Comparison of ENCODE assay signal across 25 cellular contexts in genomic region chr15:57563416-57563815, GRCh38. TPM values are rescaled to one million over a fixed set of nuclear protein-coding genes. Genes with fewer than 3 reads are reported as not detected.
DNase-seq lines count a peak whose midpoint lies in the region; ATAC-seq, FAIRE-seq and TF ChIP-seq lines count a peak whose summit lies in the region.
"Had no signal": no experiment of that assay in that cellular context is flagged by ENCODE, and none has a peak within 500 bp of the region (broad histone marks: within the 10 kb centered on the region; RNA-seq: fewer than 3 reads in every experiment).

No MANE protein-coding gene starts in this region.

- H3K4me3 Mint-ChIP-seq in endodermal cell: no peak overlapping the region
- H3K4me3 Mint-ChIP-seq: activated T-cell treated with anti-CD3 and anti-CD28 coated beads, Interleukin-2, amount 50 U/mL, for 24 hours; H9 had no signal

- H3K27ac Mint-ChIP-seq in endodermal cell: no peak overlapping the region
- H3K27ac Mint-ChIP-seq: H9 had no signal

- H3K27me3 ChIP-seq in endodermal cell (ENCODE audit: control insufficient read depth, insufficient read depth, low read length, poor library complexity, severe bottlenecking) (no peaks in the 10 kb centered on the region), pancreas (no peaks in the 10 kb centered on the region)
- H3K27me3 ChIP-seq: BE2C, tibial artery had no signal

- intact Hi-C loops in pancreas (cut with DNase I): no loop called here

- FAIRE-seq in pancreas (lab: Jason Lieb, UNC): no peak
- FAIRE-seq: colon, GM12892, HepG2 had no signal

- ATAC-seq in HG02938 (IDR thresholded peaks at IDR 0.05; ENCODE audit: unreplicated experiment): no peak
- no peak for ATAC-seq in pancreas
- ATAC-seq: HepG2, Panc1, sciatic nerve had no signal

- H3K27me3 Mint-ChIP-seq in endodermal cell (ENCODE audit: insufficient read depth): no peaks in the 10 kb centered on the region

- H3K4me1 ChIP-seq in endodermal cell (ENCODE audit: control insufficient read depth, insufficient read depth, low read length) (no peaks in the 10 kb centered on the region), pancreas (peaks cover 3 to 6% (median 4%) of the 10 kb centered on the region in 3 donors)
- H3K4me1 ChIP-seq: tibial artery had no signal

- WGBS in endodermal cell (ENCODE audit: insufficient coverage in 1 of 2, insufficient read length in 1 of 2), 2 experiments: 90 to 91% methylated on average over 3 to 6 of the region's 6 CpGs
- WGBS in pancreas, 2 donors: 62 to 73% methylated on average over 6 of the region's 6 CpGs

- H3K4me3 ChIP-seq in endodermal cell (ENCODE audit: low read length) (no peak overlapping the region), pancreas (no peak overlapping the region)
- H3K4me3 ChIP-seq: tibial artery had no signal

- peak; percentile 20 for DNase-seq in stimulated activated CD4-positive, alpha-beta T cell treated with anti-CD3 and anti-CD28 coated beads, Interleukin-15, amount 100 ng/mL, for 24 hours
- no peak for DNase-seq in stimulated activated CD4-positive, alpha-beta T cell treated with anti-CD3 and anti-CD28 coated beads, Interleukin-1b, Interleukin-23, amount 100 ng/mL, for 48 hours
- DNase-seq in UCSD-AML1 (lab: John Stamatoyannopoulos, UW; ENCODE audit: unreplicated experiment) (peak; percentile 42), endodermal cell (peak; percentile 10), pancreas (no peak), globus pallidus (ENCODE audit: low spot score) (no peak)
- DNase-seq: activated naive CD4-positive, alpha-beta T cell treated with anti-CD3 and anti-CD28 coated beads, Interleukin-2, amount 50 U/mL, for 16 hours; activated T-cell treated with anti-CD3 and anti-CD28 coated beads, Interleukin-2, amount 50 U/mL, for 24 hours; aorta; BE2C; DMS153; effector memory CD4-positive, alpha-beta T cell; H9; mesenchymal stem cell; NCI-H1436 treated with DMSO at 0.1 percent for 48 hours; NCI-H345; SHP77; stimulated activated CD4-positive, alpha-beta T cell treated with anti-CD3 and anti-CD28 coated beads, Interleukin-4, amount 100 ng/mL, for 1 hour; tibial artery had no signal

- H3K36me3 ChIP-seq in endodermal cell (ENCODE audit: control insufficient read depth, insufficient read depth, low read length) (no peaks in the 10 kb centered on the region), pancreas (no peaks in the 10 kb centered on the region)
- H3K36me3 ChIP-seq: BE2C, tibial artery had no signal

- H3K9me3 ChIP-seq in endodermal cell (ENCODE audit: control insufficient read depth, low read length): no peaks in the 10 kb centered on the region
- no peaks in the 10 kb centered on the region for H3K9me3 ChIP-seq in pancreas
- H3K9me3 ChIP-seq: BE2C, tibial artery had no signal

- H3K36me3 Mint-ChIP-seq in endodermal cell (ENCODE audit: low read depth): peaks cover 8% of the 10 kb centered on the region

- TF ChIP-seq CTCF in endodermal cell (conservative IDR thresholded peaks at IDR 0.05) (no peak), pancreas (IDR thresholded peaks at IDR 0.05) (no peak)

- H3K4me1 Mint-ChIP-seq in endodermal cell: peaks cover 3% of the 10 kb centered on the region

- no peak overlapping the region for H3K9ac ChIP-seq in endodermal cell (ENCODE audit: extremely low read depth, low read length, poor library complexity, severe bottlenecking)

- no peak overlapping the region for H3K27ac ChIP-seq in endodermal cell (ENCODE audit: low read depth, low read length)
- H3K27ac ChIP-seq in pancreas: no peak overlapping the region
- H3K27ac ChIP-seq: tibial artery had no signal

- no peaks in the 10 kb centered on the region for H3K9me3 Mint-ChIP-seq in endodermal cell
- H3K9me3 Mint-ChIP-seq: H9 had no signal

RNA-seq across cellular contexts. Expression of gene MYZAP, which starts 28.3 kb away (rescaled TPM):
- total RNA-seq in endodermal cell (under 1 TPM; 0.22 to 0.33 TPM), pancreas (10 to 100 TPM in 3 of 6 donors, 1 to 10 TPM in 3; 6.7 to 13.4 (median 9.7) TPM)
- polyA plus RNA-seq in endodermal cell (2013, experiment 1 of 2): 0.78 TPM
- polyA plus RNA-seq in endodermal cell (2013, experiment 2 of 2): 0.58 TPM
- 10 to 100 TPM in 1 of 2 donors, 1 to 10 TPM in 1; 5.4 to 10.0 TPM for polyA plus RNA-seq in pancreas
- total RNA-seq: HepG2 had no signal
- polyA plus RNA-seq: HepG2 had no signal

Comparison
In these comparisons a context has a peak if more than half of its experiments do, and no peak if none do; other contexts are left out.
1. DNase-seq: peak in stimulated activated CD4-positive, alpha-beta T cell treated with anti-CD3 and anti-CD28 coated beads, Interleukin-15, amount 100 ng/mL, for 24 hours (single experiment), UCSD-AML1 (single experiment) and endodermal cell (single experiment); none in stimulated activated CD4-positive, alpha-beta T cell treated with anti-CD3 and anti-CD28 coated beads, Interleukin-1b, Interleukin-23, amount 100 ng/mL, for 48 hours (single experiment), pancreas (0 of 6) and globus pallidus (single experiment).
2. RNA of gene MYZAP, which starts 28.3 kb away (total RNA-seq): 6.7 to 13.4 TPM in pancreas; 0.22 to 0.33 TPM in endodermal cell; every median in the first group is over 4 times any median in the second.